In genomic region chr12:50166776-50167025, GRCh38 we compare ENCODE assay signal across 7 cellular contexts. TPM values are rescaled to one million over a fixed set of nuclear protein-coding genes. Genes with fewer than 3 reads are reported as not detected.
A peak's percentile ranks its signal among the peaks of the same experiment; 100 is the strongest.
DNase-seq lines count a peak whose midpoint lies in the region; ATAC-seq and TF ChIP-seq lines count a peak whose summit lies in the region.

No MANE protein-coding gene starts in this region.

- H3K27ac ChIP-seq in PC-3 (ENCODE audit: low read length) (peak overlapping the region; percentile 15; the same call in 1 of the 2 replicates), body of pancreas (peak overlapping the region; percentile 69 to 88 (median 82)), mesendoderm (ENCODE audit: low read depth, low read length) (peak overlapping the region; percentile 76)

- no peak overlapping the region for H4K5ac ChIP-seq in mesendoderm (ENCODE audit: low read length)

- no peak for TF ChIP-seq POLR2A in body of pancreas (IDR thresholded peaks at IDR 0.05)

- H3K9me3 ChIP-seq in PC-3 (ENCODE audit: low read length) (no peaks in the 10 kb centered on the region), body of pancreas (no peaks in the 10 kb centered on the region)

- H3K36me3 ChIP-seq in PC-3 (ENCODE audit: low read depth, low read length) = no peaks in the 10 kb centered on the region
- no peaks in the 10 kb centered on the region for H3K36me3 ChIP-seq in body of pancreas (replicated peaks in 1 of 2; ENCODE audit: insufficient read depth in 1 of 2, low read depth in 2 of 2)
- no peaks in the 10 kb centered on the region for H3K36me3 ChIP-seq in mesendoderm (ENCODE audit: control insufficient read depth, insufficient read depth, low read length)

- no peaks in the 10 kb centered on the region for H3K9me3 Mint-ChIP-seq in stimulated activated memory B cell treated with anti-CD40 and anti-IgM and Interleukin-4, amounts not matched to agents 10 μg/mL and 1 μg/mL and 100 μg/mL, for 72 hours

- 0 to 1% methylated on average over 10 of the region's 10 CpGs for WGBS in body of pancreas, 2 donors
- WGBS in mesendoderm (ENCODE audit: extremely low coverage, insufficient coverage, low lambda C conversion rate) = no CpG with 5 or more reads among the region's 10 CpGs

- peak overlapping the region; percentile 98 for H2AFZ ChIP-seq in PC-3 (ENCODE audit: low read length)

- H3K4me2 ChIP-seq in PC-3 (ENCODE audit: low read length) (peak overlapping the region; percentile 98), mesendoderm (ENCODE audit: low read length) (peak overlapping the region; percentile 86)

- intact Hi-C loops in PC-3 (cut with micrococcal nuclease) (loop anchor here (1.0 kb wide), 1 partner anchor 78 kb away; no protein-coding TSS in a partner anchor), body of pancreas (cut with DNase I) (no loop called here)

- peak overlapping the region; percentile 64 for H2AK5ac ChIP-seq in mesendoderm (ENCODE audit: low read length)

- no peaks in the 10 kb centered on the region for H3K9me2 ChIP-seq in PC-3 (replicated peaks; ENCODE audit: low read length)

- H4K20me1 ChIP-seq in PC-3 (ENCODE audit: low read length) = no peaks in the 10 kb centered on the region

- H3K79me2 ChIP-seq in PC-3 (ENCODE audit: low read length) (peaks cover 41% of the 10 kb centered on the region), mesendoderm (ENCODE audit: control insufficient read depth, insufficient read depth, low read length) (peaks cover 29% of the 10 kb centered on the region)

- no peaks in the 10 kb centered on the region for H3F3A ChIP-seq in PC-3 (ENCODE audit: low read length, unreplicated experiment)

- no TSS peak for BruUV-seq in PC-3 (replicated peaks; lab: Mats Ljungman, UMichigan)

- peak overlapping the region; percentile 45 for H3K23ac ChIP-seq in mesendoderm (ENCODE audit: low read length)

- peak overlapping the region; percentile 95 for H3K56ac ChIP-seq in mesendoderm (ENCODE audit: low read length)

- ATAC-seq in GM21717 (IDR thresholded peaks at IDR 0.05; ENCODE audit: unreplicated experiment) (peak; percentile 38), PC-3 (no peak), body of pancreas (no peak), HG03108 (IDR thresholded peaks at IDR 0.05; ENCODE audit: unreplicated experiment) (no peak)
- ATAC-seq in stimulated activated memory B cell treated with anti-CD40 and anti-IgM and Interleukin-4, amounts not matched to agents 10 μg/mL and 1 μg/mL and 100 μg/mL, for 72 hours = no peak

- POLR2A ChIA-PET in PC-3 (lab: Charles Lee; ENCODE audit: unreplicated experiment) = no interaction called here

- peaks cover 8% of the 10 kb centered on the region for H3K4me1 ChIP-seq in PC-3 (ENCODE audit: insufficient read depth, low read length)
- peaks cover 17% of the 10 kb centered on the region for H3K4me1 ChIP-seq in body of pancreas
- no peaks in the 10 kb centered on the region for H3K4me1 ChIP-seq in mesendoderm (ENCODE audit: control insufficient read depth, low read depth, low read length)

- peak overlapping the region; percentile 83 for H3K4me3 Mint-ChIP-seq in stimulated activated memory B cell treated with anti-CD40 and anti-IgM and Interleukin-4, amounts not matched to agents 10 μg/mL and 1 μg/mL and 100 μg/mL, for 72 hours

- no peaks in the 10 kb centered on the region for H3K27me3 Mint-ChIP-seq in stimulated activated memory B cell treated with anti-CD40 and anti-IgM and Interleukin-4, amounts not matched to agents 10 μg/mL and 1 μg/mL and 100 μg/mL, for 72 hours

- peak overlapping the region; percentile 84 for H2BK5ac ChIP-seq in mesendoderm (ENCODE audit: low read length)

- DNase-seq in PC-3 = no peak
- DNase-seq in body of pancreas = peak in 2 of 4 donors; percentile 29 to 38
- no peak for DNase-seq in mesendoderm
- no peak for DNase-seq in SKM-1 treated with dmso at 0.1 percent for 144 hours (lab: John Stamatoyannopoulos, UW; ENCODE audit: unreplicated experiment)

- peak overlapping the region; percentile 85 for H3K27ac Mint-ChIP-seq in stimulated activated memory B cell treated with anti-CD40 and anti-IgM and Interleukin-4, amounts not matched to agents 10 μg/mL and 1 μg/mL and 100 μg/mL, for 72 hours

- no peak overlapping the region for H2BK120ac ChIP-seq in mesendoderm (ENCODE audit: low read depth, low read length)

- no peak overlapping the region for H2BK15ac ChIP-seq in mesendoderm (replicated peaks; ENCODE audit: low read depth)

- TF ChIP-seq CTCF in PC-3 (conservative IDR thresholded peaks at IDR 0.05; ENCODE audit: low read depth, low read length) (no peak), body of pancreas (IDR thresholded peaks at IDR 0.05) (no peak)

- H3K4me3 ChIP-seq in PC-3 (ENCODE audit: low read length) = peak overlapping the region; percentile 95
- peak overlapping the region; percentile 52 to 60 for H3K4me3 ChIP-seq in body of pancreas
- peak overlapping the region; percentile 97 for H3K4me3 ChIP-seq in mesendoderm (ENCODE audit: low read length)

- peaks cover 5% of the 10 kb centered on the region for H3K36me3 Mint-ChIP-seq in stimulated activated memory B cell treated with anti-CD40 and anti-IgM and Interleukin-4, amounts not matched to agents 10 μg/mL and 1 μg/mL and 100 μg/mL, for 72 hours

- H3K18ac ChIP-seq in mesendoderm (ENCODE audit: low read length) = peak overlapping the region; percentile 35

- H3K9ac ChIP-seq in PC-3 (ENCODE audit: low read length) (peak overlapping the region; percentile 88), mesendoderm (ENCODE audit: low read length) (peak overlapping the region; percentile 99)

- CTCF ChIA-PET in PC-3 (lab: Charles Lee) = interaction anchor here (1.4 to 1.5 kb wide), 2 partner anchors 35 to 82 kb away, joined by 4 read pairs; partner anchors contain the start of gene SMARCD1

- H3K79me1 ChIP-seq in mesendoderm (ENCODE audit: low read length) = peaks cover 3% of the 10 kb centered on the region

- H3K4ac ChIP-seq in mesendoderm (ENCODE audit: low read depth, low read length) = peak overlapping the region; percentile 58

- no peaks in the 10 kb centered on the region for H3K27me3 ChIP-seq in PC-3 (ENCODE audit: low read length)
- no peaks in the 10 kb centered on the region for H3K27me3 ChIP-seq in body of pancreas
- H3K27me3 ChIP-seq in mesendoderm (ENCODE audit: insufficient read depth, low read length, poor library complexity) = no peaks in the 10 kb centered on the region

- H4K8ac ChIP-seq in mesendoderm (ENCODE audit: low read depth, low read length) = no peak overlapping the region

- H3K4me1 Mint-ChIP-seq in stimulated activated memory B cell treated with anti-CD40 and anti-IgM and Interleukin-4, amounts not matched to agents 10 μg/mL and 1 μg/mL and 100 μg/mL, for 72 hours = peaks cover 29% of the 10 kb centered on the region

RNA-seq across cellular contexts. Expression of gene CERS5, which starts 0.5 kb away (rescaled TPM):
- total RNA-seq in PC-3 (2014; rRNA removed) = 24.9 and 29.7 TPM in 2 replicates
- 10 to 100 TPM; 17.8 to 20.2 TPM for total RNA-seq in body of pancreas
- 37.5 TPM for polyA plus RNA-seq in mesendoderm (2013, experiment 1 of 2)
- polyA plus RNA-seq in mesendoderm (2013, experiment 2 of 2) = 35.9 TPM

RNA-seq across cellular contexts. Expression of gene COX14, which starts 54.7 kb away (rescaled TPM):
- total RNA-seq in PC-3 (2014; rRNA removed) (75.7 and 84.7 TPM in 2 replicates), body of pancreas (10 to 100 TPM; 14.5 to 47.8 TPM)
- polyA plus RNA-seq in mesendoderm (2013, experiment 1 of 2) = 64.1 TPM
- polyA plus RNA-seq in mesendoderm (2013, experiment 2 of 2) = 58.6 TPM

Comparison
In these comparisons a context has a peak if more than half of its experiments do, and no peak if none do; other contexts are left out.
1. H3K27ac ChIP-seq: peak in every context shown above with its lines; median percentile 82 in body of pancreas; 76 in mesendoderm; 15 in PC-3.